ENCODE assay signal across 19 cellular contexts in genomic region chr2:74051504-74051903, GRCh38.
DNase-seq lines count a peak whose midpoint lies in the region; ATAC-seq, FAIRE-seq and TF ChIP-seq lines count a peak whose summit lies in the region.
"Had no signal": no experiment of that assay in that cellular context is flagged by ENCODE, and none has a peak within 500 bp of the region (broad histone marks: within the 10 kb centered on the region; RNA-seq: fewer than 3 reads in every experiment).

No MANE protein-coding gene starts in this region.

- H3K36me3 ChIP-seq in small intestine (ENCODE audit: control insufficient read depth in 2 of 2, insufficient read depth in 2 of 2, low read length in 2 of 2) (peaks cover 0 to 6% of the 10 kb centered on the region in 2 donors), hepatocyte (replicated peaks; ENCODE audit: insufficient read depth, low read depth) (no peaks in the 10 kb centered on the region)
- H3K36me3 ChIP-seq: ovary had no signal

- 10 to 39% (median 16%) methylated on average over 1 of the region's 1 CpG for WGBS in small intestine, 3 donors
- 100% methylated on average over 1 of the region's 1 CpG for WGBS in hepatocyte (ENCODE audit: low lambda C conversion rate, missing lambda C conversion rate)

- peaks cover 59% of the 10 kb centered on the region for H3K36me3 Mint-ChIP-seq in activated T-cell treated with anti-CD3 and anti-CD28 coated beads, Interleukin-2, amount 50 U/mL, for 24 hours (ENCODE audit: low read depth)
- H3K36me3 Mint-ChIP-seq in activated T-cell treated with anti-CD3 and anti-CD28 coated beads, Interleukin-2, amount 50 U/mL, for 72 hours (ENCODE audit: insufficient read depth in 2 of 2): peaks cover 0 to 8% of the 10 kb centered on the region in 2 donors

- TF ChIP-seq CTCF in hepatocyte (IDR thresholded peaks at IDR 0.05; ENCODE audit: poor library complexity): no peak

- H3K4me2 ChIP-seq in hepatocyte: no peak overlapping the region
- H3K4me2 ChIP-seq: PC-9 had no signal

- H3K27me3 ChIP-seq in small intestine (ENCODE audit: control insufficient read depth in 2 of 2, insufficient read depth in 2 of 2, low read length in 2 of 2): no peaks in the 10 kb centered on the region
- H3K27me3 ChIP-seq in hepatocyte: no peaks in the 10 kb centered on the region
- H3K27me3 ChIP-seq: gastroesophageal sphincter, ovary, sigmoid colon had no signal

- H3K9me2 ChIP-seq in hepatocyte (replicated peaks; ENCODE audit: insufficient read depth): no peaks in the 10 kb centered on the region

- H3K79me2 ChIP-seq in hepatocyte: peaks cover 72% of the 10 kb centered on the region

- H3K27ac ChIP-seq in small intestine (ENCODE audit: low read depth in 1 of 2, low read length in 1 of 2) (no peak overlapping the region), hepatocyte (no peak overlapping the region)
- H3K27ac ChIP-seq: gastroesophageal sphincter, ovary, PC-9, sigmoid colon had no signal

- peak overlapping the region; percentile 9 for H3K27ac Mint-ChIP-seq in activated T-cell treated with anti-CD3 and anti-CD28 coated beads, Interleukin-2, amount 50 U/mL, for 24 hours
- no peak overlapping the region for H3K27ac Mint-ChIP-seq in activated T-cell treated with anti-CD3 and anti-CD28 coated beads, Interleukin-2, amount 50 U/mL, for 72 hours

- ATAC-seq in activated T-cell treated with anti-CD3 and anti-CD28 coated beads, Interleukin-2, amount 50 U/mL, for 72 hours (replicated peaks in 1 of 2): no peak
- ATAC-seq: gastroesophageal sphincter had no signal

- DNase-seq in activated T-cell treated with anti-CD3 and anti-CD28 coated beads, Interleukin-2, amount 50 U/mL, for 24 hours: no peak
- no peak for DNase-seq in activated T-cell treated with anti-CD3 and anti-CD28 coated beads, Interleukin-2, amount 50 U/mL, for 72 hours
- DNase-seq in NCI-H2029 (lab: John Stamatoyannopoulos, UW) (peak; percentile 73), cerebellar cortex (ENCODE audit: low spot score) (peak; percentile 16), small intestine (peak; percentile 54), islet precursor cell (no peak), hepatocyte (ENCODE audit: low spot score) (no peak), NCI-H510A (lab: John Stamatoyannopoulos, UW) (no peak)
- DNase-seq: activated gamma-delta T cell treated with Interleukin-2 at 50 U/mL for 16 hours, H9, KBM-7, NCI-H1417 treated with DMSO at 0.1 percent for 48 hours, NCI-H510A treated with DMSO at 0.1 percent for 48 hours, ovary, PC-9, sigmoid colon had no signal

- no peak overlapping the region for H3K4me3 Mint-ChIP-seq in activated T-cell treated with anti-CD3 and anti-CD28 coated beads, Interleukin-2, amount 50 U/mL, for 24 hours
- H3K4me3 Mint-ChIP-seq in activated T-cell treated with anti-CD3 and anti-CD28 coated beads, Interleukin-2, amount 50 U/mL, for 72 hours: no peak overlapping the region
- H3K4me3 Mint-ChIP-seq: H9 had no signal

- no peak overlapping the region for H2AFZ ChIP-seq in hepatocyte
- H2AFZ ChIP-seq: PC-9 had no signal

- H3K27me3 Mint-ChIP-seq in activated T-cell treated with anti-CD3 and anti-CD28 coated beads, Interleukin-2, amount 50 U/mL, for 24 hours: no peaks in the 10 kb centered on the region
- H3K27me3 Mint-ChIP-seq in activated T-cell treated with anti-CD3 and anti-CD28 coated beads, Interleukin-2, amount 50 U/mL, for 72 hours (ENCODE audit: low read depth): no peaks in the 10 kb centered on the region

- H3K9me3 Mint-ChIP-seq in activated T-cell treated with anti-CD3 and anti-CD28 coated beads, Interleukin-2, amount 50 U/mL, for 24 hours: no peaks in the 10 kb centered on the region
- H3K9me3 Mint-ChIP-seq in activated T-cell treated with anti-CD3 and anti-CD28 coated beads, Interleukin-2, amount 50 U/mL, for 72 hours: no peaks in the 10 kb centered on the region
- H3K9me3 Mint-ChIP-seq: H9 had no signal

- peaks cover 17% of the 10 kb centered on the region for H4K20me1 ChIP-seq in hepatocyte (ENCODE audit: insufficient read depth, poor library complexity, severe bottlenecking)

- peaks cover 2 to 6% of the 10 kb centered on the region in 2 donors for H3K4me1 ChIP-seq in small intestine (ENCODE audit: control insufficient read depth in 2 of 2, insufficient read depth in 1 of 2, low read depth in 1 of 2, low read length in 1 of 2)
- H3K4me1 ChIP-seq in hepatocyte (ENCODE audit: insufficient read depth): peaks cover 5% of the 10 kb centered on the region
- H3K4me1 ChIP-seq: gastroesophageal sphincter, sigmoid colon had no signal

- FAIRE-seq in small intestine (lab: Jason Lieb, UNC): no peak
- FAIRE-seq: astrocyte, colon had no signal

- H3K9me3 ChIP-seq in small intestine (ENCODE audit: control insufficient read depth, low read depth) (no peaks in the 10 kb centered on the region), hepatocyte (ENCODE audit: low read depth) (no peaks in the 10 kb centered on the region)
- H3K9me3 ChIP-seq: gastroesophageal sphincter, ovary, sigmoid colon had no signal

- H3K4me1 Mint-ChIP-seq in activated T-cell treated with anti-CD3 and anti-CD28 coated beads, Interleukin-2, amount 50 U/mL, for 24 hours (ENCODE audit: low read depth): peaks cover 37% of the 10 kb centered on the region
- peaks cover 43% of the 10 kb centered on the region for H3K4me1 Mint-ChIP-seq in activated T-cell treated with anti-CD3 and anti-CD28 coated beads, Interleukin-2, amount 50 U/mL, for 72 hours (ENCODE audit: low read depth)

- H3K4me3 ChIP-seq in small intestine (ENCODE audit: low read depth in 1 of 2, low read length in 2 of 2): no peak overlapping the region
- H3K4me3 ChIP-seq in hepatocyte: no peak overlapping the region
- H3K4me3 ChIP-seq: gastroesophageal sphincter, ovary, PC-9, sigmoid colon had no signal

Comparison
In these comparisons a context has a peak if more than half of its experiments do, and no peak if none do; other contexts are left out.
1. DNase-seq: peak in NCI-H2029 (single experiment), cerebellar cortex (single experiment) and small intestine (single experiment); none in activated T-cell treated with anti-CD3 and anti-CD28 coated beads, Interleukin-2, amount 50 U/mL, for 24 hours (single experiment), activated T-cell treated with anti-CD3 and anti-CD28 coated beads, Interleukin-2, amount 50 U/mL, for 72 hours (0 of 2), islet precursor cell (single experiment), hepatocyte (single experiment) and NCI-H510A (single experiment).